21 cellular contexts compared by ENCODE assay signal in the genomic region with DNA sequence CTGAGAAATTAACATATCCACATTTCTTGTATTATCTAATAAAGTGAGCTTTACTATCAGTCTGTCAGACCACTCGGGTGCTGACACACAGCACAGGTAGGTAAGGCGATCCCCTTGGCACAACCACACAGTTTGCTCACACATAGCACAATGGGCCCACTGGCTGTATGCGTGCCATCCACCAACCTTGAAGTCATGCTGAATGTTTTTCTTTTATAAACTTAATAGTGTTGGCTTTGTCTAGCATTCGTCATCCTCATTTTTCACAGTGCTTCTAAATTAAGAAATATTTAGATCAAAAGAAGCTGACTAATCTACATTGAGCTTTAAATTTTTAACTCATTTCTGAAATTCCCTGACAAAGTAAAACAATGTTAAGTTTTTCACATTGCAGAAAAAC. TPM values are rescaled to one million over a fixed set of nuclear protein-coding genes. Genes with fewer than 3 reads are reported as not detected.
DNase-seq lines count a peak whose midpoint lies in the region; FAIRE-seq and TF ChIP-seq lines count a peak whose summit lies in the region.
"Had no signal": no experiment of that assay in that cellular context is flagged by ENCODE, and none has a peak within 500 bp of the region (broad histone marks: within the 10 kb centered on the region; RNA-seq: fewer than 3 reads in every experiment).

No MANE protein-coding gene starts in this region.

- peaks cover 9% of the 10 kb centered on the region; the same call in 1 of the 2 replicates for H3F3A ChIP-seq in GM23248 (ENCODE audit: insufficient read depth)

- peak overlapping the region; percentile 21 for H3K27ac ChIP-seq in GM23248
- H3K27ac ChIP-seq in SJSA1, result peak overlapping the region; percentile 45
- H3K27ac ChIP-seq in testis, result no peak overlapping the region
- H3K27ac ChIP-seq: Peyer's patch, psoas muscle, skin epidermis had no signal

- no peaks in the 10 kb centered on the region for H4K20me1 ChIP-seq in GM23248 (ENCODE audit: insufficient read depth)

- H3K36me3 ChIP-seq in GM23248 (ENCODE audit: low read depth) (no peaks in the 10 kb centered on the region), SJSA1 (no peaks in the 10 kb centered on the region), testis (ENCODE audit: low read depth, missing control alignments) (no peaks in the 10 kb centered on the region)
- H3K36me3 ChIP-seq: Peyer's patch had no signal

- H3K27me3 ChIP-seq in GM23248 (replicated peaks; ENCODE audit: insufficient read depth) (no peaks in the 10 kb centered on the region), SJSA1 (replicated peaks) (no peaks in the 10 kb centered on the region), testis (no peaks in the 10 kb centered on the region)
- H3K27me3 ChIP-seq: Peyer's patch had no signal

- in situ Hi-C loops in GM23248 (cut with MboI), result loop anchor here (25.0 kb wide), 1 partner anchor 281 kb away; no protein-coding TSS in a partner anchor

- FAIRE-seq in frontal cortex (lab: Jason Lieb, UNC), result no peak
- FAIRE-seq: G401.6 had no signal

- H3K4me3 ChIP-seq in GM23248 (no peak overlapping the region), SJSA1 (no peak overlapping the region), epithelial cell of esophagus (ENCODE audit: low read length) (no peak overlapping the region), testis (no peak overlapping the region)
- H3K4me3 ChIP-seq: Peyer's patch, psoas muscle, skin epidermis had no signal

- H3K9me3 ChIP-seq in GM23248 (ENCODE audit: low read depth) (no peaks in the 10 kb centered on the region), SJSA1 (replicated peaks) (no peaks in the 10 kb centered on the region), testis (no peaks in the 10 kb centered on the region)
- H3K9me3 ChIP-seq: Peyer's patch, psoas muscle, SK-N-SH had no signal

- H3K79me2 ChIP-seq in GM23248 (ENCODE audit: insufficient read depth), result no peaks in the 10 kb centered on the region

- H3K4me1 ChIP-seq in GM23248 (ENCODE audit: insufficient read depth) (peaks cover 21% of the 10 kb centered on the region), SJSA1 (replicated peaks) (peaks cover 20% of the 10 kb centered on the region), testis (no peaks in the 10 kb centered on the region)
- H3K4me1 ChIP-seq: Peyer's patch, psoas muscle had no signal

- TF ChIP-seq CTCF in epithelial cell of esophagus (IDR thresholded peaks at IDR 0.05; ENCODE audit: insufficient read depth, low read depth, low read length, missing control alignments) (no peak), testis (IDR thresholded peaks at IDR 0.05) (no peak)

- WGBS in GM23248 (ENCODE audit: low coverage in 1 of 2, low lambda C conversion rate in 2 of 2, missing lambda C conversion rate in 2 of 2), 2 experiments, result 16 to 23% methylated on average over 4 of the region's 4 CpGs
- WGBS in testis, 2 donors, result 73 to 84% methylated on average over 4 of the region's 4 CpGs

- H3K9me2 ChIP-seq in GM23248 (ENCODE audit: insufficient read depth), result no peaks in the 10 kb centered on the region
- H3K9me2 ChIP-seq: SK-N-SH had no signal

- H3K9ac ChIP-seq in GM23248, result peak overlapping the region; percentile 12; the same call in 1 of the 2 replicates
- H3K9ac ChIP-seq: SK-N-SH had no signal

- H2AFZ ChIP-seq in GM23248, result peak overlapping the region; percentile 12; the same call in 1 of the 2 replicates

- TF ChIP-seq POLR2A in testis (IDR thresholded peaks at IDR 0.05), result no peak

- peak; percentile 75 for DNase-seq in GM23248
- DNase-seq in SJSA1 (ENCODE audit: low read depth in 1 of 2, low spot score in 2 of 2), result peak; percentile 60 to 69
- peak; percentile 70 for DNase-seq in epithelial cell of esophagus (ENCODE audit: low read depth)
- peak; percentile 10 for DNase-seq in testis
- no peak for DNase-seq in central memory CD4-positive, alpha-beta T cell
- DNase-seq in GM19240 (ENCODE audit: insufficient read length, low spot score), result no peak
- no peak for DNase-seq in frontal cortex (ENCODE audit: low spot score in 2 of 2)
- DNase-seq: activated B cell treated with CpG ODN at 0.5 μM for 24 hours; activated CD4-positive, alpha-beta memory T cell treated with anti-CD3 and anti-CD28 coated beads for 36 hours; anterior cingulate cortex; C1 segment of cervical spinal cord; left ventricle myocardium superior; NCI-H1694 treated with DMSO at 0.1 percent for 48 hours; NCI-H226; Peyer's patch; psoas muscle; SK-N-SH; stimulated activated CD4-positive, alpha-beta T cell treated with anti-CD3 and anti-CD28 coated beads, Interleukin-2, amount 100 ng/mL, for 24 hours; stimulated activated naive B cell treated with anti-CD40 and anti-IgM and Interleukin-4, amounts not matched to agents 10 μg/mL and 1 μg/mL and 100 μg/mL, for 72 hours had no signal

- intact Hi-C loops in testis (cut with DNase I; ENCODE audit: low total_unique reads), result no loop called here

- peak overlapping the region; percentile 29 for H3K4me2 ChIP-seq in GM23248 (ENCODE audit: unreplicated experiment)
- H3K4me2 ChIP-seq: SK-N-SH had no signal

RNA-seq across cellular contexts. Expression of a gene that starts 50.0 kb away (rescaled TPM):
- 10.9 and 11.4 TPM in 2 replicates for total RNA-seq in GM23248 (2014; rRNA removed; shearing (Covaris generic))
- polyA plus RNA-seq in GM23248 (2016; fragmentation: Nextera tagmentation; extraction: Ambion mirVana) (6.9 and 8.2 TPM in 2 replicates), testis (ENCODE audit: insufficient read depth, low read depth, low replicate concordance) (19.0 TPM)
- 8.1 and 13.7 TPM in 2 replicates for total RNA-seq in SJSA1 (2014; rRNA removed; shearing (Covaris generic))
- total RNA-seq in testis (10 to 100 TPM; 17.2 to 17.6 TPM), frontal cortex (54.2 TPM)

Comparison
In these comparisons a context has a peak if more than half of its experiments do, and no peak if none do; other contexts are left out.
1. DNase-seq: peak in GM23248 (single experiment), SJSA1 (2 of 2), epithelial cell of esophagus (single experiment) and testis (single experiment); none in central memory CD4-positive, alpha-beta T cell (single experiment), GM19240 (single experiment) and frontal cortex (0 of 2).
2. H3K27ac ChIP-seq: peak in GM23248 (single experiment) and SJSA1 (single experiment); none in testis (0 of 2).